Comparison of ENCODE assay signal across 10 cellular contexts in genomic region chr18:10213526-10213925, GRCh38.
DNase-seq lines count a peak whose midpoint lies in the region; ATAC-seq and TF ChIP-seq lines count a peak whose summit lies in the region.
"Had no signal": no experiment of that assay in that cellular context is flagged by ENCODE, and none has a peak within 500 bp of the region (broad histone marks: within the 10 kb centered on the region; RNA-seq: fewer than 3 reads in every experiment).

No MANE protein-coding gene starts in this region.

- DNase-seq in EL: peak; percentile 32
- DNase-seq in M059J (ENCODE audit: low read depth): peak; percentile 46
- peak; percentile 38 for DNase-seq in adipocyte (ENCODE audit: low read depth)
- DNase-seq in stimulated activated CD4-positive, alpha-beta T cell treated with anti-CD3 and anti-CD28 coated beads, Interleukin-4, amount 100 ng/mL, for 24 hours: no peak
- no peak for DNase-seq in prostate gland (ENCODE audit: low spot score)
- no peak for DNase-seq in HUDEP-2 (lab: John Stamatoyannopoulos, UW; ENCODE audit: unreplicated experiment in 76 of 76)

- peak; percentile 81 for ATAC-seq in GM21528 (IDR thresholded peaks at IDR 0.05; ENCODE audit: low FRiP score, unreplicated experiment)
- ATAC-seq in stimulated activated memory B cell treated with anti-CD40 and anti-IgM and Interleukin-4, amounts not matched to agents 10 μg/mL and 1 μg/mL and 100 μg/mL, for 72 hours: peak; percentile 79

- H3K36me3 ChIP-seq in adipocyte (ENCODE audit: control insufficient read depth, insufficient read depth, low read length, severe bottlenecking): no peaks in the 10 kb centered on the region
- no peaks in the 10 kb centered on the region for H3K36me3 ChIP-seq in prostate gland

- H3K9me3 Mint-ChIP-seq in stimulated activated memory B cell treated with anti-CD40 and anti-IgM and Interleukin-4, amounts not matched to agents 10 μg/mL and 1 μg/mL and 100 μg/mL, for 72 hours: peaks cover 6% of the 10 kb centered on the region

- no peak overlapping the region for H3K4me3 Mint-ChIP-seq in stimulated activated memory B cell treated with anti-CD40 and anti-IgM and Interleukin-4, amounts not matched to agents 10 μg/mL and 1 μg/mL and 100 μg/mL, for 72 hours
- H3K4me3 Mint-ChIP-seq: brain had no signal

- TF ChIP-seq CTCF in prostate gland (IDR thresholded peaks at IDR 0.05): no peak

- H3K4me1 ChIP-seq in adipocyte (ENCODE audit: control insufficient read depth, insufficient read depth, low read length) (peaks cover 34% of the 10 kb centered on the region), prostate gland (replicated peaks) (no peaks in the 10 kb centered on the region)

- H3K9me3 ChIP-seq in adipocyte (ENCODE audit: control insufficient read depth, low read length) (no peaks in the 10 kb centered on the region), prostate gland (no peaks in the 10 kb centered on the region)

- H3K4me1 Mint-ChIP-seq in stimulated activated memory B cell treated with anti-CD40 and anti-IgM and Interleukin-4, amounts not matched to agents 10 μg/mL and 1 μg/mL and 100 μg/mL, for 72 hours: no peaks in the 10 kb centered on the region

- intact Hi-C loops in prostate gland (cut with DNase I): no loop called here

- WGBS in prostate gland: 45% methylated on average over 3 of the region's 3 CpGs

- H3K4me3 ChIP-seq in adipocyte (ENCODE audit: low read length) (no peak overlapping the region), prostate gland (no peak overlapping the region)
- H3K4me3 ChIP-seq: skin epidermis had no signal

- no peak overlapping the region for H3K9ac ChIP-seq in adipocyte (ENCODE audit: low read length)

- no peak overlapping the region for H3K27ac ChIP-seq in prostate gland

- no peak overlapping the region for H3K27ac Mint-ChIP-seq in stimulated activated memory B cell treated with anti-CD40 and anti-IgM and Interleukin-4, amounts not matched to agents 10 μg/mL and 1 μg/mL and 100 μg/mL, for 72 hours
- H3K27ac Mint-ChIP-seq: brain had no signal

- H3K36me3 Mint-ChIP-seq in stimulated activated memory B cell treated with anti-CD40 and anti-IgM and Interleukin-4, amounts not matched to agents 10 μg/mL and 1 μg/mL and 100 μg/mL, for 72 hours: no peaks in the 10 kb centered on the region
- H3K36me3 Mint-ChIP-seq: brain had no signal

- no peaks in the 10 kb centered on the region for H3K27me3 Mint-ChIP-seq in stimulated activated memory B cell treated with anti-CD40 and anti-IgM and Interleukin-4, amounts not matched to agents 10 μg/mL and 1 μg/mL and 100 μg/mL, for 72 hours

- no peaks in the 10 kb centered on the region for H3K27me3 ChIP-seq in adipocyte (replicated peaks; ENCODE audit: control insufficient read depth, insufficient read depth, low read length)
- H3K27me3 ChIP-seq in prostate gland (replicated peaks; ENCODE audit: insufficient read depth): no peaks in the 10 kb centered on the region

- TF ChIP-seq POLR2A in prostate gland (IDR thresholded peaks at IDR 0.05): no peak

Comparison
In these comparisons a context has a peak if more than half of its experiments do, and no peak if none do; other contexts are left out.
1. DNase-seq: peak in EL (single experiment), M059J (single experiment) and adipocyte (single experiment); none in stimulated activated CD4-positive, alpha-beta T cell treated with anti-CD3 and anti-CD28 coated beads, Interleukin-4, amount 100 ng/mL, for 24 hours (single experiment), prostate gland (single experiment) and HUDEP-2 (0 of 76).